9 cellular contexts compared by ENCODE assay signal in genomic region chr17:49523706-49524472, GRCh38. TPM values are rescaled to one million over a fixed set of nuclear protein-coding genes. Genes with fewer than 3 reads are reported as not detected.
A peak's percentile ranks its signal among the peaks of the same experiment; 100 is the strongest.
DNase-seq lines count a peak whose midpoint lies in the region; ATAC-seq and TF ChIP-seq lines count a peak whose summit lies in the region.
"Had no signal": no experiment of that assay in that cellular context is flagged by ENCODE, and none has a peak within 500 bp of the region (broad histone marks: within the 10 kb centered on the region; RNA-seq: fewer than 3 reads in every experiment).

No MANE protein-coding gene starts in this region.

- no peak for TF ChIP-seq CTCF in lower leg skin (IDR thresholded peaks at IDR 0.05)

- no peak for ATAC-seq in GM18867 (IDR thresholded peaks at IDR 0.05; ENCODE audit: unreplicated experiment)

- intact Hi-C loops in lower leg skin (cut with DNase I; ENCODE audit: low total_unique reads): no loop called here

- no peak overlapping the region for H3K4me3 ChIP-seq in lower leg skin (ENCODE audit: low read depth, poor library complexity, severe bottlenecking)

- 40 to 54% methylated on average over 9 to 11 of the region's 11 CpGs for WGBS in lower leg skin, 2 donors

- no peak for TF ChIP-seq POLR2A in lower leg skin (IDR thresholded peaks at IDR 0.05)

- DNase-seq in DMS153 (lab: John Stamatoyannopoulos, UW): peak; percentile 82
- DNase-seq in NCI-H1436 treated with DMSO at 0.1 percent for 48 hours (lab: John Stamatoyannopoulos, UW): peak; percentile 85
- DNase-seq in activated T-cell treated with anti-CD3 and anti-CD28 coated beads, Interleukin-2, amount 50 U/mL, for 48 hours: peak; percentile 38 to 46
- peak; percentile 83 to 89 for DNase-seq in lower leg skin (ENCODE audit: low spot score in 2 of 2)
- DNase-seq in NCI-H1092 (lab: John Stamatoyannopoulos, UW): no peak
- DNase-seq in epidermal melanocyte (ENCODE audit: insufficient read length, low spot score): no peak
- DNase-seq in NCI-H146 (lab: John Stamatoyannopoulos, UW): no peak
- DNase-seq: HFFc6 had no signal

RNA-seq across cellular contexts. Expression of gene NGFR, which starts 28.8 kb away (rescaled TPM):
- total RNA-seq in lower leg skin: 10 to 100 TPM in 3 of 4 donors, 1 to 10 TPM in 1; 3.0 to 40.5 (median 19.1) TPM

RNA-seq across cellular contexts. Expression of gene NXPH3, which starts 51.8 kb away (rescaled TPM):
- total RNA-seq in lower leg skin: 1 to 10 TPM in 3 of 4 donors, under 1 TPM in 1; 0.34 to 6.6 (median 2.7) TPM

Comparison
In these comparisons a context has a peak if more than half of its experiments do, and no peak if none do; other contexts are left out.
1. DNase-seq: peak in DMS153 (single experiment), NCI-H1436 treated with DMSO at 0.1 percent for 48 hours (single experiment), activated T-cell treated with anti-CD3 and anti-CD28 coated beads, Interleukin-2, amount 50 U/mL, for 48 hours (2 of 2) and lower leg skin (2 of 2); none in NCI-H1092 (single experiment), epidermal melanocyte (single experiment) and NCI-H146 (single experiment).